Comparison of ENCODE assay signal across 8 cellular contexts in the genomic region with DNA sequence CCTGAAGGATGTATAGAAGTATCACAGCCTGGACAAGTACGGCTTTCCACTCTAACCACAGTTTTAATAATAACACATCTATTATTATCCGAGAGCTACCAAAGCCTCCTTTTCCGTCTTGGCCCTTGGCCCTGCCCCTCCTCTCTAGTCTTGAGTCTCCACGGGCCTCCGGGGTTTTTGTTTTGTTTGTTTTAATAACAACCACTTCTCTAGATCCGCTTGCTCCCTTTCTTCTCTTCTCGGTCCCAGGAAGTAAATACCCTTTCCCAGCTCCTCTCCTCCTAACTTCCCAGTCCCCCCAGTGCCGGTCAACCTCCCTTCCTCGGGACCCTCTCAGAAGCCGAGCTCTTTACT. TPM values are rescaled to one million over a fixed set of nuclear protein-coding genes. Genes with fewer than 3 reads are reported as not detected.
DNase-seq lines count a peak whose midpoint lies in the region; ATAC-seq and TF ChIP-seq lines count a peak whose summit lies in the region.

No MANE protein-coding gene starts in this region.

- peak overlapping the region; percentile 90 for H2AFZ ChIP-seq in parathyroid adenoma

- H3K27ac Mint-ChIP-seq in natural killer cell treated with Interleukin-12 subunit alpha and Interleukin-12 subunit beta and Interleukin-15 and Interleukin-18, amount 100 ng/mL, for 72 hours, result no peak overlapping the region
- no peak overlapping the region for H3K27ac Mint-ChIP-seq in stimulated activated effector memory CD8-positive, alpha-beta T cell treated with anti-CD3 and anti-CD28 coated beads, Interleukin-12 subunit alpha, Interleukin-12 subunit beta, amount 100 ng/mL, for 72 hours

- H3K4me3 Mint-ChIP-seq in natural killer cell treated with Interleukin-12 subunit alpha and Interleukin-12 subunit beta and Interleukin-15 and Interleukin-18, amount 100 ng/mL, for 72 hours, result no peak overlapping the region
- H3K4me3 Mint-ChIP-seq in stimulated activated effector memory CD8-positive, alpha-beta T cell treated with anti-CD3 and anti-CD28 coated beads, Interleukin-12 subunit alpha, Interleukin-12 subunit beta, amount 100 ng/mL, for 72 hours, result no peak overlapping the region

- no peak for TF ChIP-seq POLR2A in GM18505 (IDR thresholded peaks at IDR 0.05; ENCODE audit: borderline replicate concordance, extremely low read depth, insufficient read depth, insufficient read length)

- no peaks in the 10 kb centered on the region for H3K9me3 ChIP-seq in parathyroid adenoma (ENCODE audit: control insufficient read depth, low read length)

- H3K4me1 ChIP-seq in parathyroid adenoma, result peaks cover 15% of the 10 kb centered on the region

- peak overlapping the region; percentile 96 for H3K4me3 ChIP-seq in parathyroid adenoma (ENCODE audit: low read depth, low read length)

- in situ Hi-C loops in G401 (cut with HindIII; ENCODE audit: low sequenced_read_pairs), result no loop called here

- peak overlapping the region; percentile 88 for H3K4me2 ChIP-seq in parathyroid adenoma (ENCODE audit: low read length)

- H3K27ac ChIP-seq in parathyroid adenoma, result peak overlapping the region; percentile 92

- H3K9me3 Mint-ChIP-seq in natural killer cell treated with Interleukin-12 subunit alpha and Interleukin-12 subunit beta and Interleukin-15 and Interleukin-18, amount 100 ng/mL, for 72 hours, result no peaks in the 10 kb centered on the region
- H3K9me3 Mint-ChIP-seq in stimulated activated effector memory CD8-positive, alpha-beta T cell treated with anti-CD3 and anti-CD28 coated beads, Interleukin-12 subunit alpha, Interleukin-12 subunit beta, amount 100 ng/mL, for 72 hours, result peaks cover 7% of the 10 kb centered on the region

- no peaks in the 10 kb centered on the region for H3K4me1 Mint-ChIP-seq in natural killer cell treated with Interleukin-12 subunit alpha and Interleukin-12 subunit beta and Interleukin-15 and Interleukin-18, amount 100 ng/mL, for 72 hours (ENCODE audit: low read depth in 2 of 2)
- no peaks in the 10 kb centered on the region for H3K4me1 Mint-ChIP-seq in stimulated activated effector memory CD8-positive, alpha-beta T cell treated with anti-CD3 and anti-CD28 coated beads, Interleukin-12 subunit alpha, Interleukin-12 subunit beta, amount 100 ng/mL, for 72 hours

- no peaks in the 10 kb centered on the region for H3K36me3 ChIP-seq in parathyroid adenoma (ENCODE audit: control insufficient read depth, insufficient read depth, low read length)

- peak overlapping the region; percentile 56 for H3K9ac ChIP-seq in parathyroid adenoma

- DNase-seq in G401 (ENCODE audit: low spot score), result peak; percentile 70
- peak; percentile 27 for DNase-seq in RPMI7951 (ENCODE audit: low read depth)
- peak; percentile 52 for DNase-seq in fibroblast of peridontal ligament (ENCODE audit: extremely low read depth)
- no peak for DNase-seq in NCI-H1436 (lab: John Stamatoyannopoulos, UW)
- no peak for DNase-seq in natural killer cell treated with Interleukin-12 subunit alpha and Interleukin-12 subunit beta and Interleukin-15 and Interleukin-18, amount 100 ng/mL, for 72 hours (ENCODE audit: low spot score)
- no peak for DNase-seq in stimulated activated effector memory CD8-positive, alpha-beta T cell treated with anti-CD3 and anti-CD28 coated beads, Interleukin-12 subunit alpha, Interleukin-12 subunit beta, amount 100 ng/mL, for 72 hours (ENCODE audit: low spot score in 2 of 2)

- H3K27me3 ChIP-seq in parathyroid adenoma (ENCODE audit: control insufficient read depth, insufficient read depth, low read length), result no peaks in the 10 kb centered on the region

- peaks cover 7% of the 10 kb centered on the region for H3K36me3 Mint-ChIP-seq in natural killer cell treated with Interleukin-12 subunit alpha and Interleukin-12 subunit beta and Interleukin-15 and Interleukin-18, amount 100 ng/mL, for 72 hours
- H3K36me3 Mint-ChIP-seq in stimulated activated effector memory CD8-positive, alpha-beta T cell treated with anti-CD3 and anti-CD28 coated beads, Interleukin-12 subunit alpha, Interleukin-12 subunit beta, amount 100 ng/mL, for 72 hours, result no peaks in the 10 kb centered on the region

- ATAC-seq in GM18505 (IDR thresholded peaks at IDR 0.05; ENCODE audit: unreplicated experiment), result no peak
- ATAC-seq in natural killer cell treated with Interleukin-12 subunit alpha and Interleukin-12 subunit beta and Interleukin-15 and Interleukin-18, amount 100 ng/mL, for 72 hours, result no peak
- no peak for ATAC-seq in stimulated activated effector memory CD8-positive, alpha-beta T cell treated with anti-CD3 and anti-CD28 coated beads, Interleukin-12 subunit alpha, Interleukin-12 subunit beta, amount 100 ng/mL, for 72 hours

- peaks cover 12 to 19% of the 10 kb centered on the region in 2 donors for H3K27me3 Mint-ChIP-seq in natural killer cell treated with Interleukin-12 subunit alpha and Interleukin-12 subunit beta and Interleukin-15 and Interleukin-18, amount 100 ng/mL, for 72 hours

- peaks cover 10% of the 10 kb centered on the region for H3K79me2 ChIP-seq in parathyroid adenoma

- TF ChIP-seq CTCF in parathyroid adenoma (IDR thresholded peaks at IDR 0.05), result no peak

RNA-seq across cellular contexts. Expression of a gene that starts 0.6 kb away (rescaled TPM):
- 18.8 and 24.2 TPM in 2 replicates for total RNA-seq in G401 (2014; rRNA removed; shearing (Covaris generic))
- 3.8 and 5.4 TPM in 2 replicates for total RNA-seq in RPMI7951 (2014; rRNA removed; shearing (Covaris generic))
- total RNA-seq in natural killer cell treated with Interleukin-12 subunit alpha and Interleukin-12 subunit beta and Interleukin-15 and Interleukin-18, amount 100 ng/mL, for 72 hours, result under 1 TPM; 0.07 to 0.08 TPM

Comparison
In these comparisons a context has a peak if more than half of its experiments do, and no peak if none do; other contexts are left out.
1. DNase-seq: peak in G401 (single experiment), RPMI7951 (single experiment) and fibroblast of peridontal ligament (single experiment); none in NCI-H1436 (single experiment), natural killer cell treated with Interleukin-12 subunit alpha and Interleukin-12 subunit beta and Interleukin-15 and Interleukin-18, amount 100 ng/mL, for 72 hours (single experiment) and stimulated activated effector memory CD8-positive, alpha-beta T cell treated with anti-CD3 and anti-CD28 coated beads, Interleukin-12 subunit alpha, Interleukin-12 subunit beta, amount 100 ng/mL, for 72 hours (0 of 2).